Comparison of ENCODE assay signal across 19 cellular contexts in genomic region chr10:131694168-131694962, GRCh38.
DNase-seq lines count a peak whose midpoint lies in the region; ATAC-seq and TF ChIP-seq lines count a peak whose summit lies in the region.
"Had no signal": no experiment of that assay in that cellular context is flagged by ENCODE, and none has a peak within 500 bp of the region (broad histone marks: within the 10 kb centered on the region; RNA-seq: fewer than 3 reads in every experiment).

No MANE protein-coding gene starts in this region.

- no peak overlapping the region for H3K4me3 ChIP-seq in spleen

- H3K27me3 Mint-ChIP-seq in natural killer cell treated with Interleukin-12 subunit alpha and Interleukin-12 subunit beta and Interleukin-15 and Interleukin-18, amount 100 ng/mL, for 72 hours: peaks cover 4 to 18% of the 10 kb centered on the region in 2 donors
- H3K27me3 Mint-ChIP-seq in natural killer cell (ENCODE audit: low read depth in 2 of 2): peaks cover 0 to 7% of the 10 kb centered on the region in 2 donors
- H3K27me3 Mint-ChIP-seq: IgD-negative memory B cell had no signal

- H3K4me1 ChIP-seq in spleen: no peaks in the 10 kb centered on the region

- no peaks in the 10 kb centered on the region for H3K9me3 Mint-ChIP-seq in natural killer cell treated with Interleukin-12 subunit alpha and Interleukin-12 subunit beta and Interleukin-15 and Interleukin-18, amount 100 ng/mL, for 72 hours
- no peaks in the 10 kb centered on the region for H3K9me3 Mint-ChIP-seq in natural killer cell
- H3K9me3 Mint-ChIP-seq: CD4-positive, alpha-beta T cell had no signal

- no peak overlapping the region for H3K27ac ChIP-seq in spleen

- peaks cover 0 to 49% (median 0%) of the 10 kb centered on the region in 7 donors for H3K27me3 ChIP-seq in spleen (replicated peaks in 1 of 7)

- no peaks in the 10 kb centered on the region for H3K4me1 Mint-ChIP-seq in natural killer cell treated with Interleukin-12 subunit alpha and Interleukin-12 subunit beta and Interleukin-15 and Interleukin-18, amount 100 ng/mL, for 72 hours (ENCODE audit: low read depth in 2 of 2)
- no peaks in the 10 kb centered on the region for H3K4me1 Mint-ChIP-seq in natural killer cell

- TF ChIP-seq POLR2A in spleen (IDR thresholded peaks at IDR 0.05): no peak

- H3K36me3 ChIP-seq in spleen: no peaks in the 10 kb centered on the region

- TF ChIP-seq CTCF in natural killer cell (IDR thresholded peaks at IDR 0.05): no peak
- no peak for TF ChIP-seq CTCF in spleen (IDR thresholded peaks at IDR 0.05 in 8 of 11, conservative IDR thresholded peaks at IDR 0.05 in 3 of 11)

- peak; percentile 39 for DNase-seq in natural killer cell treated with Interleukin-12 subunit alpha and Interleukin-12 subunit beta and Interleukin-15 and Interleukin-18, amount 100 ng/mL, for 72 hours (ENCODE audit: low spot score)
- DNase-seq in natural killer cell (no peak), left lobe of liver (ENCODE audit: low spot score) (peak; percentile 22), spleen (peak; percentile 47), 8988T (no peak), NOMO-1 (lab: John Stamatoyannopoulos, UW; ENCODE audit: unreplicated experiment in 2 of 2) (no peak)
- DNase-seq: COR-L47, DMS79, NCI-H1105 treated with DMSO at 0.1 percent for 48 hours, NCI-H1694 treated with DMSO at 0.1 percent for 48 hours, NCI-H2081 treated with DMSO at 0.1 percent for 48 hours, NCI-H2171 treated with DMSO at 0.1 percent for 48 hours, NCI-H446, NCI-H526, OCI-M1, Right ventricle myocardium superior had no signal

- intact Hi-C loops in natural killer cell (cut with micrococcal nuclease) (no loop called here), spleen (cut with DNase I; ENCODE audit: low total_unique reads) (no loop called here)

- H3K4me3 Mint-ChIP-seq in natural killer cell treated with Interleukin-12 subunit alpha and Interleukin-12 subunit beta and Interleukin-15 and Interleukin-18, amount 100 ng/mL, for 72 hours: no peak overlapping the region
- no peak overlapping the region for H3K4me3 Mint-ChIP-seq in natural killer cell
- H3K4me3 Mint-ChIP-seq: CD4-positive, alpha-beta T cell; IgD-negative memory B cell had no signal

- no peak for ATAC-seq in natural killer cell treated with Interleukin-12 subunit alpha and Interleukin-12 subunit beta and Interleukin-15 and Interleukin-18, amount 100 ng/mL, for 72 hours
- no peak for ATAC-seq in natural killer cell
- no peak for ATAC-seq in left lobe of liver
- ATAC-seq in HG02840 (IDR thresholded peaks at IDR 0.05; ENCODE audit: low FRiP score, unreplicated experiment): no peak

- H3K9me3 ChIP-seq in spleen: no peaks in the 10 kb centered on the region

- 79 to 86% (median 80%) methylated on average over 11 to 13 of the region's 13 CpGs for WGBS in spleen, 5 donors

- H3K27ac Mint-ChIP-seq in natural killer cell treated with Interleukin-12 subunit alpha and Interleukin-12 subunit beta and Interleukin-15 and Interleukin-18, amount 100 ng/mL, for 72 hours: no peak overlapping the region
- H3K27ac Mint-ChIP-seq in natural killer cell: no peak overlapping the region
- H3K27ac Mint-ChIP-seq: CD4-positive, alpha-beta T cell; IgD-negative memory B cell had no signal

- H3K36me3 Mint-ChIP-seq in natural killer cell treated with Interleukin-12 subunit alpha and Interleukin-12 subunit beta and Interleukin-15 and Interleukin-18, amount 100 ng/mL, for 72 hours: no peaks in the 10 kb centered on the region
- no peaks in the 10 kb centered on the region for H3K36me3 Mint-ChIP-seq in natural killer cell

Comparison
In these comparisons a context has a peak if more than half of its experiments do, and no peak if none do; other contexts are left out.
1. DNase-seq: peak in natural killer cell treated with Interleukin-12 subunit alpha and Interleukin-12 subunit beta and Interleukin-15 and Interleukin-18, amount 100 ng/mL, for 72 hours (single experiment), left lobe of liver (single experiment) and spleen (single experiment); none in natural killer cell (single experiment), 8988T (single experiment) and NOMO-1 (0 of 2).